In genomic region chr7:51187941-51188340, GRCh38 we compare ENCODE assay signal across 9 cellular contexts.
DNase-seq lines count a peak whose midpoint lies in the region; ATAC-seq and TF ChIP-seq lines count a peak whose summit lies in the region.
"Had no signal": no experiment of that assay in that cellular context is flagged by ENCODE, and none has a peak within 500 bp of the region (broad histone marks: within the 10 kb centered on the region; RNA-seq: fewer than 3 reads in every experiment).

No MANE protein-coding gene starts in this region.

- H3K36me3 Mint-ChIP-seq in chondrocyte (ENCODE audit: low read depth), result no peaks in the 10 kb centered on the region
- H3K36me3 Mint-ChIP-seq: CD14-positive monocyte had no signal

- H3K4me1 ChIP-seq in BE2C (no peaks in the 10 kb centered on the region), tibial artery (no peaks in the 10 kb centered on the region)

- H3K9me3 Mint-ChIP-seq in chondrocyte (ENCODE audit: low read depth), result no peaks in the 10 kb centered on the region
- H3K9me3 Mint-ChIP-seq: CD14-positive monocyte had no signal

- no peak for ATAC-seq in HG02981 (IDR thresholded peaks at IDR 0.05; ENCODE audit: unreplicated experiment)

- H3K9me3 ChIP-seq in BE2C (no peaks in the 10 kb centered on the region), tibial artery (no peaks in the 10 kb centered on the region)

- H3K4me1 Mint-ChIP-seq in chondrocyte (ENCODE audit: low read depth), result peaks cover 5% of the 10 kb centered on the region
- H3K4me1 Mint-ChIP-seq: CD14-positive monocyte had no signal

- H3K27me3 ChIP-seq in BE2C, result 0 out of 2 replicates have a peak, but pooled peaks cover 4% of the 10 kb centered on the region
- H3K27me3 ChIP-seq in tibial artery, result no peaks in the 10 kb centered on the region

- no peak overlapping the region for H3K27ac Mint-ChIP-seq in chondrocyte (ENCODE audit: unreplicated experiment)

- H3K27me3 Mint-ChIP-seq in chondrocyte (ENCODE audit: low read depth), result peaks cover 12% of the 10 kb centered on the region

- peak; percentile 40 for TF ChIP-seq CTCF in BE2C (IDR thresholded peaks at IDR 0.05; ENCODE audit: low read depth, low read length)
- peak; percentile 51 for TF ChIP-seq CTCF in chondrocyte (IDR thresholded peaks at IDR 0.05)
- no peak for TF ChIP-seq CTCF in tibial artery (IDR thresholded peaks at IDR 0.05)

- H3K36me3 ChIP-seq in BE2C, result no peaks in the 10 kb centered on the region
- no peaks in the 10 kb centered on the region for H3K36me3 ChIP-seq in tibial artery

- H3K4me3 ChIP-seq in BE2C (ENCODE audit: low read depth, low read length) (no peak overlapping the region), tibial artery (no peak overlapping the region)

- H3K4me3 Mint-ChIP-seq in chondrocyte (ENCODE audit: unreplicated experiment), result no peak overlapping the region
- H3K4me3 Mint-ChIP-seq: CD14-positive monocyte had no signal

- intact Hi-C loops in tibial artery (cut with DNase I; ENCODE audit: low total_unique reads), result no loop called here

- H3K27ac ChIP-seq in tibial artery, result no peak overlapping the region

- peak; percentile 35 for DNase-seq in BE2C
- DNase-seq in NCI-H1694 treated with DMSO at 0.1 percent for 48 hours (lab: John Stamatoyannopoulos, UW), result peak; percentile 38
- DNase-seq in chondrocyte (ENCODE audit: low spot score), result no peak
- peak; percentile 61 for DNase-seq in midbrain (lab: John Stamatoyannopoulos, UW)
- no peak for DNase-seq in tibial artery
- DNase-seq in GM19240 (ENCODE audit: insufficient read length, low spot score), result no peak
- DNase-seq in stimulated activated CD8-positive, alpha-beta memory T cell treated with anti-CD3 and anti-CD28 coated beads, Interleukin-4, amount 100 ng/mL, for 48 hours, result no peak

Comparison
In these comparisons a context has a peak if more than half of its experiments do, and no peak if none do; other contexts are left out.
1. DNase-seq: peak in BE2C (single experiment), NCI-H1694 treated with DMSO at 0.1 percent for 48 hours (single experiment) and midbrain (single experiment); none in chondrocyte (single experiment), tibial artery (0 of 2), GM19240 (single experiment) and stimulated activated CD8-positive, alpha-beta memory T cell treated with anti-CD3 and anti-CD28 coated beads, Interleukin-4, amount 100 ng/mL, for 48 hours (single experiment).
2. CTCF ChIP-seq: peak in BE2C (single experiment) and chondrocyte (single experiment); none in tibial artery (0 of 2).